1 cellular context compared by ENCODE assay signal in genomic region chr15:28900041-28900891, GRCh38.
TF ChIP-seq lines count a peak whose summit lies in the region.

No MANE protein-coding gene starts in this region.

TF ChIP-seq in H1, 55 proteins besides CTCF, POLR2A, EP300 and RAD21:
- no peak for TF ChIP-seq NANOG (IDR thresholded peaks at IDR 0.05; ENCODE audit: insufficient read depth, low read depth, low read length, poor library complexity, severe bottlenecking)
- TF ChIP-seq SIRT6 (IDR thresholded peaks at IDR 0.05; ENCODE audit: low read length), result no peak
- TF ChIP-seq E2F6 (IDR thresholded peaks at IDR 0.05), result no peak
- TF ChIP-seq JUND (IDR thresholded peaks at IDR 0.05; ENCODE audit: low read length), result no peak
- TF ChIP-seq HDAC6 (IDR thresholded peaks at IDR 0.05; ENCODE audit: low read depth, low read length), result no peak
- no peak for TF ChIP-seq SAP30 (IDR thresholded peaks at IDR 0.05; ENCODE audit: insufficient read depth, insufficient replicate concordance, low read length)
- no peak for TF ChIP-seq POLR2AphosphoS5 (IDR thresholded peaks at IDR 0.05; ENCODE audit: low read depth, low read length)
- TF ChIP-seq FOSL1 (IDR thresholded peaks at IDR 0.05; ENCODE audit: insufficient read depth, low read depth, low read length), result no peak
- TF ChIP-seq, protein P1, sequence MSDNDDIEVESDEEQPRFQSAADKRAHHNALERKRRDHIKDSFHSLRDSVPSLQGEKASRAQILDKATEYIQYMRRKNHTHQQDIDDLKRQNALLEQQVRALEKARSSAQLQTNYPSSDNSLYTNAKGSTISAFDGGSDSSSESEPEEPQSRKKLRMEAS (IDR thresholded peaks at IDR 0.05), result no peak
- no peak for TF ChIP-seq TAF1 (IDR thresholded peaks at IDR 0.05; ENCODE audit: low read depth, low read length)
- no peak for TF ChIP-seq KDM1A (IDR thresholded peaks at IDR 0.05; ENCODE audit: borderline replicate concordance, low read length)
- TF ChIP-seq YY1 (IDR thresholded peaks at IDR 0.05; ENCODE audit: low read depth, low read length), result no peak
- TF ChIP-seq KDM4A (IDR thresholded peaks at IDR 0.05; ENCODE audit: low read depth, low read length, severe bottlenecking), result no peak
- no peak for TF ChIP-seq CHD1 (IDR thresholded peaks at IDR 0.05; ENCODE audit: low read depth, low read length)
- no peak for TF ChIP-seq EZH2 (IDR thresholded peaks at IDR 0.05; ENCODE audit: low read depth, low read length, severe bottlenecking)
